Comparison of ENCODE assay signal across 1 cellular context in the genomic region with DNA sequence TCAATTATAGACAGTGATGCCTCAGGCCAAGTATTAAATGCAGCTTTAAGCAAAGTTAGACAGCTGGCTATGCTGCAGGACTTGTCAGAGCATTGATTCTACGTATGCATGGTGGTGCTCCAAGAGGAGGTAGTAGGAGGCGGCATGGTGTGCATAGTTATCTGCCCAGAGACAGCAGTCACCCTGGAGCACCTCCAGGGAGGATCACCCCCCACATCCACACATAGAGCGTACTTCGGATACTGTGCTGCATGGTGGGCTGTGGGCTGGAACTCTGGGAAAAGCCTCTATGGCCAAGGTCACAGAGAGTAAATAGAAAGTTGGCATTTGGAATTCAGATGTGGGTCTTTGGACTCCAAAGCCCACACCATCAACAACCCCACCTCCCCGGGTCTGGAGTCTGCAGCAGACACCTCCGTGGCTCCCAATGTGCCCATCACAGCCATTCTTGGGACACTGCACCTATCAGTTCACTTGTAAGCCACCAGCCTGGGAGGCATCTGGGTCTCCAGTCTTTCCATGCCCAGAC.
TF ChIP-seq lines count a peak whose summit lies in the region.

No MANE protein-coding gene starts in this region.

TF ChIP-seq in HepG2, 621 proteins besides CTCF, POLR2A, EP300 and RAD21 (continued from another document):
- TF ChIP-seq HIC2 (CRISPR knock-in tag; IDR thresholded peaks at IDR 0.05; ENCODE audit: low read depth) (peak; percentile 41; the same call in 1 of the 2 replicates), MATR3 (CRISPR knock-in tag; IDR thresholded peaks at IDR 0.05) (no peak), ZKSCAN5 (CRISPR knock-in tag; IDR thresholded peaks at IDR 0.05) (no peak), ZSCAN22 (CRISPR knock-in tag; IDR thresholded peaks at IDR 0.05) (no peak), PHB2 (IDR thresholded peaks at IDR 0.05; ENCODE audit: partially characterized antibody) (no peak), MTA1 (CRISPR knock-in tag; IDR thresholded peaks at IDR 0.05; ENCODE audit: borderline replicate concordance) (0 out of 2 replicates have a peak, but pooled peaks have one; percentile 29), GFI1 (CRISPR knock-in tag; IDR thresholded peaks at IDR 0.05; ENCODE audit: borderline replicate concordance) (no peak), CREM (IDR thresholded peaks at IDR 0.05) (no peak), CREM (CRISPR knock-in tag; IDR thresholded peaks at IDR 0.05) (no peak), PPARG (CRISPR knock-in tag; conservative IDR thresholded peaks at IDR 0.05) (no peak)
- TF ChIP-seq, protein P1, sequence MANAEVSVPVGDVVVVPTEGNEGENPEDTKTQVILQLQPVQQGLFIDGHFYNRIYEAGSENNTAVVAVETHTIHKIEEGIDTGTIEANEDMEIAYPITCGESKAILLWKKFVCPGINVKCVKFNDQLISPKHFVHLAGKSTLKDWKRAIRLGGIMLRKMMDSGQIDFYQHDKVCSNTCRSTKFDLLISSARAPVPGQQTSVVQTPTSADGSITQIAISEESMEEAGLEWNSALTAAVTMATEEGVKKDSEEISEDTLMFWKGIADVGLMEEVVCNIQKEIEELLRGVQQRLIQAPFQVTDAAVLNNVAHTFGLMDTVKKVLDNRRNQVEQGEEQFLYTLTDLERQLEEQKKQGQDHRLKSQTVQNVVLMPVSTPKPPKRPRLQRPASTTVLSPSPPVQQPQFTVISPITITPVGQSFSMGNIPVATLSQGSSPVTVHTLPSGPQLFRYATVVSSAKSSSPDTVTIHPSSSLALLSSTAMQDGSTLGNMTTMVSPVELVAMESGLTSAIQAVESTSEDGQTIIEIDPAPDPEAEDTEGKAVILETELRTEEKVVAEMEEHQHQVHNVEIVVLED (CRISPR knock-in tag; IDR thresholded peaks at IDR 0.05; ENCODE audit: borderline replicate concordance) = no peak
